In the genomic region with DNA sequence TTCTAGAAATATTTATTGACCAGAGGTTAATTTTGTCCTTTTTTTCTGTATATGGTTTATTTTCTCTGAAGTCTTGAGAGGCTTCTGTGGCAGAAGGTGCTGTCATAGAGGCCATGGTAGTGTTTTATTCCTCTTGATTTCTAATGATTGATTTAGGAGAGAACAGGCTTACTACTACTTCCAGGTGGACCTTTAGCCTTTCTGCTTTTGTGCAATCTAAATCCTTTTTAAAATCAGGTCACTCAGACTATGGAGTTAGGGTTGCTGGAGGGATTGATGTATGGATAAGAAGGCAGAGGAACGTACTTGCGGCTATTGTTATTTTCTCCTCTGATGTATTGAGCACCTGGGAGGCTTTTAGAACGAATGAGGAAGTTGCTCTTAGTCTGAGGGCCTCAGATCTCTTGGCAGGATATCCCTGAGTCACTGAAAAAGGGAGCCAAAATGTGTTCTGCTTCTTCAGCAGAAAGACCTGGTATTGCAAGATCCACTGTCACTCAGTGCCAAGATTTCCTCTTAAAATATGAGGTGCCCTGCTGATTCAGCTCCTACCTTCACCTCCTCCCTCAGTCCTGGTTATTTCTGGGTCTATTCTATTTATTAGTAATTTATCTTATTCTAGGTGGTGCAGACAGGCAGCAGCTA, we compare ENCODE assay signal across 23 cellular contexts.
A peak's percentile ranks its signal among the peaks of the same experiment; 100 is the strongest.
DNase-seq lines count a peak whose midpoint lies in the region; ATAC-seq, FAIRE-seq and TF ChIP-seq lines count a peak whose summit lies in the region.
"Had no signal": no experiment of that assay in that cellular context is flagged by ENCODE, and none has a peak within 500 bp of the region (broad histone marks: within the 10 kb centered on the region; RNA-seq: fewer than 3 reads in every experiment).

No MANE protein-coding gene starts in this region.

- no peak overlapping the region for H3K4me3 Mint-ChIP-seq in glutamatergic neuron (ENCODE audit: unreplicated experiment)
- H3K4me3 Mint-ChIP-seq: brain; effector memory CD8-positive, alpha-beta T cell; naive thymus-derived CD8-positive, alpha-beta T cell; WTC11 had no signal

- H3K9me1 ChIP-seq in keratinocyte (ENCODE audit: control insufficient read depth, extremely low read depth, insufficient read depth, low read length) = no peaks in the 10 kb centered on the region

- no peak for FAIRE-seq in HepG2 (lab: Jason Lieb, UNC)
- peak; percentile 73 for FAIRE-seq in keratinocyte (lab: Jason Lieb, UNC)
- FAIRE-seq: colon had no signal

- ATAC-seq in right lobe of liver (peak in 3 of 4 donors; percentile 17 to 88 (median 48)), HepG2 (no peak)
- ATAC-seq: effector memory CD8-positive, alpha-beta T cell; left colon; naive thymus-derived CD8-positive, alpha-beta T cell had no signal

- H2AFZ ChIP-seq in HepG2 (ENCODE audit: low read length) (no peak overlapping the region), keratinocyte (ENCODE audit: control insufficient read depth, low read length) (no peak overlapping the region)
- H2AFZ ChIP-seq: PC-9 had no signal

- TF ChIP-seq CTCF in right lobe of liver (IDR thresholded peaks at IDR 0.05) (no peak), HepG2 (CRISPR knock-in tag; IDR thresholded peaks at IDR 0.05) (no peak), keratinocyte (optimal IDR thresholded peaks at IDR 0.05 in 1 of 3, IDR thresholded peaks at IDR 0.05 in 1 of 3, conservative IDR thresholded peaks at IDR 0.05 in 1 of 3; ENCODE audit: extremely low read depth in 1 of 3, insufficient read depth in 2 of 3, low read length in 3 of 3) (no peak), thyroid gland (IDR thresholded peaks at IDR 0.05) (no peak), glutamatergic neuron (IDR thresholded peaks at IDR 0.05; ENCODE audit: partially characterized antibody, unreplicated experiment) (no peak)

- no peaks in the 10 kb centered on the region for H3K79me2 ChIP-seq in HepG2 (ENCODE audit: insufficient read depth, low read length)
- H3K79me2 ChIP-seq in keratinocyte (ENCODE audit: control insufficient read depth, insufficient read depth, low read length) = no peaks in the 10 kb centered on the region

- peaks cover 3% of the 10 kb centered on the region for H3K9me3 Mint-ChIP-seq in glutamatergic neuron (ENCODE audit: unreplicated experiment)
- H3K9me3 Mint-ChIP-seq: brain; effector memory CD8-positive, alpha-beta T cell had no signal

- H3K36me3 ChIP-seq in right lobe of liver (no peaks in the 10 kb centered on the region), HepG2 (replicated peaks in 1 of 2; ENCODE audit: control insufficient read depth in 1 of 2, insufficient read depth in 2 of 2, low read length in 2 of 2) (no peaks in the 10 kb centered on the region), keratinocyte (ENCODE audit: control insufficient read depth in 2 of 2, extremely low read depth in 1 of 2, insufficient read depth in 2 of 2, low read length in 2 of 2) (no peaks in the 10 kb centered on the region), thyroid gland (no peaks in the 10 kb centered on the region)
- H3K36me3 ChIP-seq: BLaER1 treated with 17β-estradiol and CSF1 and Interleukin-3, amounts not matched to agents 10 nM and 100 nM; suprapubic skin; vagina had no signal

- H3K36me3 Mint-ChIP-seq in glutamatergic neuron (ENCODE audit: unreplicated experiment) = no peaks in the 10 kb centered on the region
- H3K36me3 Mint-ChIP-seq: naive thymus-derived CD8-positive, alpha-beta T cell; WTC11 had no signal

- TF ChIP-seq EP300 in HepG2 (IDR thresholded peaks at IDR 0.05; ENCODE audit: low read depth in 2 of 2, low read length in 2 of 2) (no peak), HepG2 (CRISPR knock-in tag; IDR thresholded peaks at IDR 0.05; ENCODE audit: borderline replicate concordance) (no peak)

- DNase-seq in right lobe of liver = peak in 1 of 3 donors; percentile 47
- no peak for DNase-seq in HepG2 (ENCODE audit: low spot score)
- peak; percentile 58 for DNase-seq in SKM-1 (lab: John Stamatoyannopoulos, UW; ENCODE audit: unreplicated experiment)
- DNase-seq in keratinocyte (ENCODE audit: low read depth, low spot score) = no peak
- peak; percentile 31 to 46 for DNase-seq in thyroid gland
- no peak for DNase-seq in glutamatergic neuron
- no peak for DNase-seq in SK-N-DZ (ENCODE audit: low spot score)
- DNase-seq in NCI-H2196 (lab: John Stamatoyannopoulos, UW; ENCODE audit: unreplicated experiment) = no peak
- DNase-seq: activated CD4-positive, alpha-beta T cell treated with anti-CD3 and anti-CD28 coated beads, Interleukin-2, amount 50 U/mL, for 4 hours; activated gamma-delta T cell; effector memory CD8-positive, alpha-beta T cell; GOT3; left colon; naive thymus-derived CD8-positive, alpha-beta T cell; NCI-H2171 treated with DMSO at 0.1 percent for 48 hours; NCI-H69; PC-9 had no signal

- no peaks in the 10 kb centered on the region for H3K4me1 Mint-ChIP-seq in glutamatergic neuron (ENCODE audit: low read depth, unreplicated experiment)
- H3K4me1 Mint-ChIP-seq: brain; naive thymus-derived CD8-positive, alpha-beta T cell had no signal

- WGBS in right lobe of liver (ENCODE audit: insufficient coverage, low coverage, low lambda C conversion rate, missing lambda C conversion rate) = 16% methylated on average over 3 of the region's 3 CpGs
- 3% methylated on average over 3 of the region's 3 CpGs for WGBS in HepG2 (ENCODE audit: low lambda C conversion rate)
- 8 to 31% methylated on average over 3 of the region's 3 CpGs for WGBS in thyroid gland, 2 donors

- in situ Hi-C loops in HepG2 (cut with HindIII; ENCODE audit: extremely low pct_ligation_motif_present, low pct_unique_long_range_greater_than_20kb) = no loop called here

- POLR2A ChIA-PET in HepG2 (lab: Yijun Ruan, JAX) = no interaction called here

- CTCF ChIA-PET in HepG2 (lab: Yijun Ruan, JAX; ENCODE audit: low intra/inter-chr PET ratio, low total read pairs) = no interaction called here

- H3K4me1 ChIP-seq in right lobe of liver (peaks cover 0 to 7% (median 3%) of the 10 kb centered on the region in 4 donors), HepG2 (ENCODE audit: insufficient read depth, low read length) (no peaks in the 10 kb centered on the region), keratinocyte (ENCODE audit: control insufficient read depth, extremely low read depth, insufficient read depth, low read length) (no peaks in the 10 kb centered on the region), thyroid gland (peaks cover 0 to 8% of the 10 kb centered on the region in 2 donors)
- H3K4me1 ChIP-seq: vagina had no signal

- no peak overlapping the region for H3K4me3 ChIP-seq in right lobe of liver
- no peak overlapping the region for H3K4me3 ChIP-seq in HepG2 (replicated peaks in 1 of 3; ENCODE audit: insufficient read depth in 1 of 3, low read depth in 2 of 3, low read length in 3 of 3)
- no peak overlapping the region for H3K4me3 ChIP-seq in keratinocyte (ENCODE audit: control insufficient read depth in 2 of 3, extremely low read depth in 1 of 3, insufficient read depth in 2 of 3, low read depth in 1 of 3, low read length in 3 of 3)
- H3K4me3 ChIP-seq in thyroid gland (replicated peaks in 1 of 3) = no peak overlapping the region
- H3K4me3 ChIP-seq: BLaER1 treated with 17β-estradiol and CSF1 and Interleukin-3, amounts not matched to agents 10 nM and 100 nM; PC-9; suprapubic skin; vagina had no signal

- H3K27ac ChIP-seq in right lobe of liver (no peak overlapping the region), HepG2 (ENCODE audit: extremely low read length, insufficient read depth, low read length) (no peak overlapping the region), keratinocyte (ENCODE audit: control insufficient read depth, insufficient read depth, low read length) (no peak overlapping the region), thyroid gland (no peak overlapping the region)
- H3K27ac ChIP-seq: BLaER1 treated with 17β-estradiol and CSF1 and Interleukin-3, amounts not matched to agents 10 nM and 100 nM; PC-9; suprapubic skin; vagina had no signal

- dilution Hi-C loops in keratinocyte (cut with MboI; ENCODE audit: extremely low pct_ligation_motif_present, low sequenced_read_pairs) = no loop called here

- H3K27me3 Mint-ChIP-seq in glutamatergic neuron (ENCODE audit: unreplicated experiment) = peaks cover 3% of the 10 kb centered on the region

- no peak overlapping the region for H3K27ac Mint-ChIP-seq in glutamatergic neuron (ENCODE audit: unreplicated experiment)
- H3K27ac Mint-ChIP-seq: brain; effector memory CD8-positive, alpha-beta T cell; WTC11 had no signal

- H3K4me2 ChIP-seq in HepG2 (ENCODE audit: low read depth, low read length) = no peak overlapping the region
- H3K4me2 ChIP-seq in keratinocyte (ENCODE audit: control insufficient read depth, extremely low read depth, insufficient read depth, low read depth, low read length) = no peak overlapping the region
- H3K4me2 ChIP-seq: PC-9 had no signal

- H3K9ac ChIP-seq in HepG2 (ENCODE audit: insufficient read depth, low read depth, low read length) = no peak overlapping the region
- H3K9ac ChIP-seq in keratinocyte (ENCODE audit: control insufficient read depth, extremely low read depth, insufficient read depth, low read length) = no peak overlapping the region
- H3K9ac ChIP-seq: BLaER1 treated with 17β-estradiol and CSF1 and Interleukin-3, amounts not matched to agents 10 nM and 100 nM had no signal

- intact Hi-C loops in right lobe of liver (cut with DNase I) = no loop called here
- intact Hi-C loops in HepG2 (cut with micrococcal nuclease; ENCODE audit: unreplicated experiment) = no loop called here
- intact Hi-C loops in thyroid gland (cut with DNase I) = no loop called here

- H3K9me3 ChIP-seq in right lobe of liver = no peaks in the 10 kb centered on the region
- no peaks in the 10 kb centered on the region for H3K9me3 ChIP-seq in HepG2 (ENCODE audit: low read length)
- no peaks in the 10 kb centered on the region for H3K9me3 ChIP-seq in keratinocyte (ENCODE audit: control insufficient read depth, low read depth, low read length)
- H3K9me3 ChIP-seq in thyroid gland = no peaks in the 10 kb centered on the region
- H3K9me3 ChIP-seq: suprapubic skin, vagina had no signal

- H4K20me1 ChIP-seq in HepG2 (ENCODE audit: insufficient read depth, low read length) (no peaks in the 10 kb centered on the region), keratinocyte (ENCODE audit: control insufficient read depth, extremely low read depth, insufficient read depth, low read length) (no peaks in the 10 kb centered on the region)
- H4K20me1 ChIP-seq: BLaER1 treated with 17β-estradiol and CSF1 and Interleukin-3, amounts not matched to agents 10 nM and 100 nM had no signal

- no peak for TF ChIP-seq RAD21 in HepG2 (CRISPR knock-in tag; IDR thresholded peaks at IDR 0.05)

- BruUV-seq in HepG2 (replicated peaks; lab: Mats Ljungman, UMichigan) = no TSS peak

- H3K27me3 ChIP-seq in right lobe of liver (no peaks in the 10 kb centered on the region), HepG2 (ENCODE audit: control insufficient read depth in 1 of 2, insufficient read depth in 2 of 2, low read length in 2 of 2) (peaks cover 0 to 29% of the 10 kb centered on the region in 2 experiments; a peak in 3 of 5 replicates), keratinocyte (ENCODE audit: control insufficient read depth, extremely low read depth, insufficient read depth, low read length) (no peaks in the 10 kb centered on the region), thyroid gland (no peaks in the 10 kb centered on the region)
- H3K27me3 ChIP-seq: BLaER1 treated with 17β-estradiol and CSF1 and Interleukin-3, amounts not matched to agents 10 nM and 100 nM; vagina had no signal

- no peak for TF ChIP-seq POLR2A in right lobe of liver (IDR thresholded peaks at IDR 0.05)
- no peak for TF ChIP-seq POLR2A in HepG2 (IDR thresholded peaks at IDR 0.05; ENCODE audit: insufficient read depth in 1 of 2, low read depth in 2 of 2, low read length in 2 of 2)
- no peak for TF ChIP-seq POLR2A in thyroid gland (IDR thresholded peaks at IDR 0.05)

Comparison
In these comparisons a context has a peak if more than half of its experiments do, and no peak if none do; other contexts are left out.
1. DNase-seq: peak in SKM-1 (single experiment) and thyroid gland (2 of 2); none in HepG2 (single experiment), keratinocyte (single experiment), glutamatergic neuron (single experiment), SK-N-DZ (single experiment) and NCI-H2196 (single experiment).